In genomic region chr15:67824900-67825879, GRCh38 we compare ENCODE assay signal across 9 cellular contexts. TPM values are rescaled to one million over a fixed set of nuclear protein-coding genes. Genes with fewer than 3 reads are reported as not detected.
A peak's percentile ranks its signal among the peaks of the same experiment; 100 is the strongest.
DNase-seq lines count a peak whose midpoint lies in the region; ATAC-seq and TF ChIP-seq lines count a peak whose summit lies in the region.
"Had no signal": no experiment of that assay in that cellular context is flagged by ENCODE, and none has a peak within 500 bp of the region (broad histone marks: within the 10 kb centered on the region; RNA-seq: fewer than 3 reads in every experiment).

A gene with protein sequence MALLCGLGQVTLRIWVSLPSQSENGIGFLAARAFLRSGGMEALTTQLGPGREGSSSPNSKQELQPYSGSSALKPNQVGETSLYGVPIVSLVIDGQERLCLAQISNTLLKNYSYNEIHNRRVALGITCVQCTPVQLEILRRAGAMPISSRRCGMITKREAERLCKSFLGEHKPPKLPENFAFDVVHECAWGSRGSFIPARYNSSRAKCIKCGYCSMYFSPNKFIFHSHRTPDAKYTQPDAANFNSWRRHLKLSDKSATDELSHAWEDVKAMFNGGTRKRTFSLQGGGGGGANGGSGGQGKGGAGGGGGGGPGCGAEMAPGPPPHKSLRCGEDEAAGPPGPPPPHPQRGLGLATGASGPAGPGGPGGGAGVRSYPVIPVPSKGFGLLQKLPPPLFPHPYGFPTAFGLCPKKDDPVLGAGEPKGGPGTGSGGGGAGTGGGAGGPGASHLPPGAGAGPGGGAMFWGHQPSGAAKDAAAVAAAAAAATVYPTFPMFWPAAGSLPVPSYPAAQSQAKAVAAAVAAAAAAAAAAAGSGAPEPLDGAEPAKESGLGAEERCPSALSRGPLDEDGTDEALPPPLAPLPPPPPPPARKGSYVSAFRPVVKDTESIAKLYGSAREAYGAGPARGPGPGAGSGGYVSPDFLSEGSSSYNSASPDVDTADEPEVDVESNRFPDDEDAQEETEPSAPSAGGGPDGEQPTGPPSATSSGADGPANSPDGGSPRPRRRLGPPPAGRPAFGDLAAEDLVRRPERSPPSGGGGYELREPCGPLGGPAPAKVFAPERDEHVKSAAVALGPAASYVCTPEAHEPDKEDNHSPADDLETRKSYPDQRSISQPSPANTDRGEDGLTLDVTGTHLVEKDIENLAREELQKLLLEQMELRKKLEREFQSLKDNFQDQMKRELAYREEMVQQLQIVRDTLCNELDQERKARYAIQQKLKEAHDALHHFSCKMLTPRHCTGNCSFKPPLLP (plus strand): TSS chr15:67825509. CDS start chr15:67825603, 94 bp downstream.

- H3K79me2 ChIP-seq in PC-3 (ENCODE audit: low read length) = no peaks in the 10 kb centered on the region
- H3K79me2 ChIP-seq in osteoblast (ENCODE audit: insufficient read depth, low read length) = no peaks in the 10 kb centered on the region

- DNase-seq in GM03348 (ENCODE audit: low spot score) = peak; percentile 81
- DNase-seq in PC-3 = no peak
- peak; percentile 56 for DNase-seq in epithelial cell of esophagus (ENCODE audit: low read depth)
- DNase-seq in osteoblast (ENCODE audit: insufficient read length, low spot score, missing footprints) = peak; percentile 99
- DNase-seq in UCSD-AML1 (lab: John Stamatoyannopoulos, UW; ENCODE audit: unreplicated experiment) = no peak
- DNase-seq: activated gamma-delta T cell treated with Interleukin-2 at 50 U/mL for 16 hours had no signal

- no peak within 1 kb of the TSS for H2AFZ ChIP-seq in PC-3 (ENCODE audit: low read length)
- no peak within 1 kb of the TSS for H2AFZ ChIP-seq in osteoblast (ENCODE audit: low read length)

- H3K27ac ChIP-seq in PC-3 (ENCODE audit: low read length) (no peak within 1 kb of the TSS), osteoblast (ENCODE audit: low read depth, low read length) (no peak within 1 kb of the TSS)

- H3K4me3 ChIP-seq in PC-3 (ENCODE audit: low read length) (no peak within 1 kb of the TSS), epithelial cell of esophagus (ENCODE audit: low read length) (no peak within 1 kb of the TSS), osteoblast (ENCODE audit: insufficient read depth, low read length) (peak within 1 kb of the TSS; percentile 39)

- no TSS peak for BruUV-seq in PC-3 (replicated peaks; lab: Mats Ljungman, UMichigan)

- H3K27me3 ChIP-seq in PC-3 (ENCODE audit: low read length) = peaks cover 41% of the 10 kb centered on the region
- H3K27me3 ChIP-seq in osteoblast (ENCODE audit: insufficient read depth, low read length) = peaks cover 95% of the 10 kb centered on the region

- POLR2A ChIA-PET in PC-3 (lab: Charles Lee; ENCODE audit: unreplicated experiment) = no interaction called here

- H3K4me2 ChIP-seq in PC-3 (ENCODE audit: low read length) = no peak within 1 kb of the TSS
- peak within 1 kb of the TSS; percentile 66 for H3K4me2 ChIP-seq in osteoblast (ENCODE audit: insufficient read depth, low read length)

- H3K36me3 ChIP-seq in PC-3 (ENCODE audit: low read depth, low read length) = no peaks in the 10 kb centered on the region
- H3K36me3 ChIP-seq in osteoblast (ENCODE audit: insufficient read depth, low read length) = no peaks in the 10 kb centered on the region

- H4K20me1 ChIP-seq in PC-3 (ENCODE audit: low read length) (no peaks in the 10 kb centered on the region), osteoblast (ENCODE audit: insufficient read depth, low read length) (peaks cover 21% of the 10 kb centered on the region)

- H3K4me1 ChIP-seq in PC-3 (ENCODE audit: insufficient read depth, low read length) = no peaks in the 10 kb centered on the region
- peaks cover 5% of the 10 kb centered on the region for H3K4me1 ChIP-seq in osteoblast (ENCODE audit: insufficient read depth, low read length)

- TF ChIP-seq CTCF in PC-3 (conservative IDR thresholded peaks at IDR 0.05; ENCODE audit: low read depth, low read length) = no peak
- TF ChIP-seq CTCF in epithelial cell of esophagus (IDR thresholded peaks at IDR 0.05; ENCODE audit: insufficient read depth, low read depth, low read length, missing control alignments) = no peak
- no peak for TF ChIP-seq CTCF in osteoblast (IDR thresholded peaks at IDR 0.05; ENCODE audit: extremely low read depth, low read depth, low read length)

- H3F3A ChIP-seq in PC-3 (ENCODE audit: low read length, unreplicated experiment) = no peaks in the 10 kb centered on the region

- no peak within 1 kb of the TSS for H3K9ac ChIP-seq in PC-3 (ENCODE audit: low read length)

- ATAC-seq in PC-3 (peak; percentile 45; the same call in 1 of the 2 replicates), HG02938 (IDR thresholded peaks at IDR 0.05; ENCODE audit: unreplicated experiment) (no peak), HG02763 (IDR thresholded peaks at IDR 0.05; ENCODE audit: unreplicated experiment) (no peak), HG02588 (IDR thresholded peaks at IDR 0.05; ENCODE audit: unreplicated experiment) (no peak)

- intact Hi-C loops in PC-3 (cut with micrococcal nuclease) = no loop called here

- no peaks in the 10 kb centered on the region for H3K9me2 ChIP-seq in PC-3 (replicated peaks; ENCODE audit: low read length)

- H3K9me3 ChIP-seq in PC-3 (ENCODE audit: low read length) (no peaks in the 10 kb centered on the region), osteoblast (ENCODE audit: low read depth, low read length) (no peaks in the 10 kb centered on the region)

- CTCF ChIA-PET in PC-3 (lab: Charles Lee) = interaction anchor here (1.4 kb wide), 1 partner anchor 324 kb away, joined by 3 read pairs; no protein-coding TSS in a partner anchor

RNA-seq across cellular contexts. Expression of the gene that starts here (rescaled TPM):
- total RNA-seq in PC-3 (2014; rRNA removed) (0.11 and 0.35 TPM in 2 replicates), osteoblast (0.29 and 0.36 TPM in 2 replicates)

Comparison
In these comparisons a context has a peak if more than half of its experiments do, and no peak if none do; other contexts are left out.
1. Peak in ATAC-seq in PC-3; RNA of the gene not detected or under 1 TPM.
2. Peak in DNase-seq, H3K4me3 ChIP-seq and H3K4me2 ChIP-seq in osteoblast; RNA of the gene not detected or under 1 TPM.
3. DNase-seq: peak in GM03348 (single experiment) and epithelial cell of esophagus (single experiment); none in PC-3 (single experiment) and UCSD-AML1 (single experiment).